36 cellular contexts compared by ENCODE assay signal in genomic region chrX:141894733-141895132, GRCh38. TPM values are rescaled to one million over a fixed set of nuclear protein-coding genes. Genes with fewer than 3 reads are reported as not detected.
"Had no signal": no experiment of that assay in that cellular context is flagged by ENCODE, and none has a peak within 500 bp of the region (broad histone marks: within the 10 kb centered on the region; RNA-seq: fewer than 3 reads in every experiment).

No MANE protein-coding gene starts in this region.

- H3K9me3 ChIP-seq: MG63 had no signal

- H3K4me3 ChIP-seq: MG63 had no signal

- DNase-seq: Karpas-422, Kasumi-1, MG63, MM.1S, MV-4-11, NCI-H1048, NCI-H1092, NCI-H1092 treated with DMSO at 0.1 percent for 48 hours, NCI-H1105, NCI-H1105 treated with DMSO at 0.1 percent for 48 hours, NCI-H1417, NCI-H1417 treated with DMSO at 0.1 percent for 48 hours, NCI-H1436, NCI-H1436 treated with DMSO at 0.1 percent for 48 hours, NCI-H1694, NCI-H1694 treated with DMSO at 0.1 percent for 48 hours, NCI-H187, NCI-H187 treated with DMSO at 0.1 percent for 48 hours, NCI-H1930, NCI-H2029, NCI-H2029 treated with DMSO at 0.1 percent for 48 hours, NCI-H2081, NCI-H2081 treated with DMSO at 0.1 percent for 48 hours, NCI-H2107, NCI-H2171, NCI-H2171 treated with DMSO at 0.1 percent for 48 hours, NCI-H2227 treated with DMSO at 0.1 percent for 48 hours, NCI-H226, NCI-H345, NCI-H446, NCI-H446 treated with DMSO at 0.1 percent for 48 hours, NCI-H510A, NCI-H510A treated with DMSO at 0.1 percent for 48 hours had no signal

- H3K36me3 ChIP-seq: MG63 had no signal

RNA-seq across cellular contexts. Expression of gene MAGEC1, which starts 9.0 kb away (rescaled TPM):
- total RNA-seq: LHCN-M2, MCF 10A, NCI-H460 had no signal

RNA-seq across cellular contexts. Expression of gene MAGEC3, which starts 56.6 kb away (rescaled TPM):
- total RNA-seq: MCF 10A, NCI-H460 had no signal
